In the genomic region with DNA sequence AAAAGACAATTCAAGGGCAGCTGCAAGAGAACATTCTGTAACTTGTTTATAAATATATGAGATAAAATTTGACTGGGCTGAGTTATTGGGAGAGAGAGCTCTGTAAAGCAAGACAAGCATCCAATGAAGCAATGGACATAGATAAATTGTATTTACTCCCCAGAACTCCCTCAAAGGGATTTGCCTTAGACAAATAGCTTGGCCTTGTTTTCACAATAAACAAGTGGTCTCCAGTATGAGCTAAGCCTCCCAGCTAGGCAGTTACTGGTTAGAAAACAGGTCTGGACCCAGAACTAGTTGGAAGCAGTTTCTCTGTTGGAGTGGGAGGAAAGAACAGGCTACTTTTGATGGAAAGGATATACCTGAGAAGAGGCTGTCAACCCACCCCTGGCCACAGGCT, we compare ENCODE assay signal across 15 cellular contexts. TPM values are rescaled to one million over a fixed set of nuclear protein-coding genes. Genes with fewer than 3 reads are reported as not detected.
A peak's percentile ranks its signal among the peaks of the same experiment; 100 is the strongest.
DNase-seq lines count a peak whose midpoint lies in the region; ATAC-seq and TF ChIP-seq lines count a peak whose summit lies in the region.
"Had no signal": no experiment of that assay in that cellular context is flagged by ENCODE, and none has a peak within 500 bp of the region (broad histone marks: within the 10 kb centered on the region; RNA-seq: fewer than 3 reads in every experiment).

No MANE protein-coding gene starts in this region.

- ATAC-seq in GM21367 (IDR thresholded peaks at IDR 0.05; ENCODE audit: unreplicated experiment): no peak
- ATAC-seq: GM12878 had no signal

- no peaks in the 10 kb centered on the region for H3K36me3 ChIP-seq in parathyroid adenoma (ENCODE audit: control insufficient read depth, insufficient read depth, low read length)
- no peaks in the 10 kb centered on the region for H3K36me3 ChIP-seq in osteoblast (ENCODE audit: insufficient read depth, low read length)
- H3K36me3 ChIP-seq: HAP-1 had no signal

- H3K9me3 ChIP-seq in parathyroid adenoma (ENCODE audit: control insufficient read depth, low read length) (no peaks in the 10 kb centered on the region), osteoblast (ENCODE audit: low read depth, low read length) (no peaks in the 10 kb centered on the region)
- H3K9me3 ChIP-seq: Caco-2, HAP-1 had no signal

- H3K27me3 ChIP-seq in parathyroid adenoma (ENCODE audit: control insufficient read depth, insufficient read depth, low read length) (no peaks in the 10 kb centered on the region), osteoblast (ENCODE audit: insufficient read depth, low read length) (peaks cover 4% of the 10 kb centered on the region)

- peak; percentile 99 for DNase-seq in amniotic epithelial cell (ENCODE audit: low read depth)
- DNase-seq in left kidney (ENCODE audit: low read depth, low spot score): peak; percentile 13
- no peak for DNase-seq in ACHN
- DNase-seq in osteoblast (ENCODE audit: insufficient read length, low spot score, missing footprints): no peak
- DNase-seq: AML-193; Caco-2; CD4-positive, alpha-beta T cell; DMS79 treated with DMSO at 0.1 percent for 48 hours; GM23248 had no signal

- peak overlapping the region; percentile 63 for H2AFZ ChIP-seq in parathyroid adenoma
- H2AFZ ChIP-seq in osteoblast (ENCODE audit: low read length): no peak overlapping the region
- H2AFZ ChIP-seq: GM23248 had no signal

- no peak overlapping the region for H3K4me2 ChIP-seq in parathyroid adenoma (ENCODE audit: low read length)
- no peak overlapping the region for H3K4me2 ChIP-seq in osteoblast (ENCODE audit: insufficient read depth, low read length)
- H3K4me2 ChIP-seq: KMS-11 had no signal

- H3K4me3 ChIP-seq in parathyroid adenoma (ENCODE audit: low read depth, low read length) (no peak overlapping the region), osteoblast (ENCODE audit: insufficient read depth, low read length) (no peak overlapping the region)
- H3K4me3 ChIP-seq: GM12878, GM23248, HAP-1 had no signal

- H3K27ac ChIP-seq in parathyroid adenoma (peak overlapping the region; percentile 64), osteoblast (ENCODE audit: low read depth, low read length) (no peak overlapping the region)
- H3K27ac ChIP-seq: C4-2B, GM23248, KMS-11 had no signal

- H3K79me2 ChIP-seq in parathyroid adenoma (no peaks in the 10 kb centered on the region), osteoblast (ENCODE audit: insufficient read depth, low read length) (no peaks in the 10 kb centered on the region)

- in situ Hi-C loops in ACHN (cut with HindIII; ENCODE audit: low pct_ligation_motif_present, low pct_unique_long_range_greater_than_20kb, low sequenced_read_pairs): no loop called here

- no peaks in the 10 kb centered on the region for H4K20me1 ChIP-seq in osteoblast (ENCODE audit: insufficient read depth, low read length)

- H3K4me1 ChIP-seq in parathyroid adenoma (peaks cover 12% of the 10 kb centered on the region), osteoblast (ENCODE audit: insufficient read depth, low read length) (no peaks in the 10 kb centered on the region)
- H3K4me1 ChIP-seq: Caco-2, HAP-1 had no signal

- H3K9ac ChIP-seq in parathyroid adenoma: no peak overlapping the region
- H3K9ac ChIP-seq: GM23248, KMS-11 had no signal

- no peak for TF ChIP-seq CTCF in parathyroid adenoma (IDR thresholded peaks at IDR 0.05)
- no peak for TF ChIP-seq CTCF in osteoblast (IDR thresholded peaks at IDR 0.05; ENCODE audit: extremely low read depth, low read depth, low read length)

RNA-seq across cellular contexts. Expression of gene SUCO, which starts 25.2 kb away (rescaled TPM):
- total RNA-seq in osteoblast: 41.3 and 41.6 TPM in 2 replicates

Comparison
In these comparisons a context has a peak if more than half of its experiments do, and no peak if none do; other contexts are left out.
1. DNase-seq: peak in amniotic epithelial cell (single experiment) and left kidney (single experiment); none in ACHN (single experiment) and osteoblast (single experiment).